9 cellular contexts compared by ENCODE assay signal in the genomic region with DNA sequence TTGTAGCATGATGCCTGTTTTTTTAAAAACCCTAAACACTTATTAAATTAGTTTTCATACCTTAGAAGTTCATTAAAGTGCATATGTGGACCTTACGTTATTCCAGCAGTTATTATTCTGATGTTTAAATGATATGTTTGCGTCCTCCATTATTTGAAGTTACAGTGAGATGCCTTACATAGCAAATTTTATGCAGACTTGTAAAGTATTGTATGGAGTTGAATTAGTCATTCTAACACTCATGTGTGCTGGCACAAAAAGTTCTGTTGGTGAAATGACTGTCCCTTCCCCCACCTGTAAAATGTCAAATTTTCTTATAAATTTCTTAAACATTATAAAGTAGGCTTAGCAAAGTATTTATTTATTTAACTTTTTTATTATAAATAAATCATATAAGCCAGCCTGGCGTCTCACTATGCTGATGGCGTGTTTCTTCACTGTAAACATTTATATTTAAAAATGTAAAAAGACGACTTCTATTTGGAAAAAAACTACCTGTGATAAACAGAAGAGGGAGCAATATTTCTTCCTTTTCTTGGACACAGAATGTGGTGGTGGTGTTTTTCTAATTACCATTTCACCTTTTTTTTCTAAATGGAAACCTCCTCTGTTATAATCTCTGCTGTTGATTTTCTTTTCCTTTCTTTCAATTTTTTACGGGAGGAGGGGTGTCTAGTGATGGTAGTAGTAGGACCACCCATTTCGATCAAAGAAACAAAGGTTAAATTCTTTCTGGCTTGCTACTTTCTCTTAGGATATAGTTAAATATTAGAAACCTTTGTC.
DNase-seq lines count a peak whose midpoint lies in the region; ATAC-seq and TF ChIP-seq lines count a peak whose summit lies in the region.
"Had no signal": no experiment of that assay in that cellular context is flagged by ENCODE, and none has a peak within 500 bp of the region (broad histone marks: within the 10 kb centered on the region; RNA-seq: fewer than 3 reads in every experiment).

No MANE protein-coding gene starts in this region.

- ATAC-seq in heart left ventricle: no peak
- no peak for ATAC-seq in Right ventricle myocardium superior (ENCODE audit: poor library complexity)
- no peak for ATAC-seq in GM18498 (IDR thresholded peaks at IDR 0.05; ENCODE audit: unreplicated experiment)

- TF ChIP-seq CTCF in heart left ventricle (IDR thresholded peaks at IDR 0.05) (peak in 7 of 12 donors; percentile 11 to 43 (median 40)), fibroblast of mammary gland (conservative IDR thresholded peaks at IDR 0.05; ENCODE audit: control insufficient read depth, insufficient read depth, low read depth, low read length) (peak; percentile 48), thyroid gland (IDR thresholded peaks at IDR 0.05) (peak; percentile 1 to 69 (median 40))

- H3K4me1 ChIP-seq in heart left ventricle: peaks cover 0 to 3% (median 0%) of the 10 kb centered on the region in 12 donors
- H3K4me1 ChIP-seq in thyroid gland: peaks cover 11 to 13% of the 10 kb centered on the region in 2 donors

- intact Hi-C loops in heart left ventricle (cut with DNase I): no loop called here
- intact Hi-C loops in Right ventricle myocardium superior (cut with DNase I): no loop called here
- intact Hi-C loops in thyroid gland (cut with DNase I): no loop called here

- H3K27me3 ChIP-seq in heart left ventricle (no peaks in the 10 kb centered on the region), thyroid gland (no peaks in the 10 kb centered on the region)

- no peaks in the 10 kb centered on the region for H3K9me3 ChIP-seq in heart left ventricle
- no peaks in the 10 kb centered on the region for H3K9me3 ChIP-seq in thyroid gland

- H3K4me3 ChIP-seq in heart left ventricle (no peak overlapping the region), fibroblast of mammary gland (ENCODE audit: control insufficient read depth, low read depth, low read length) (no peak overlapping the region), thyroid gland (replicated peaks in 1 of 3) (no peak overlapping the region)

- H3K36me3 ChIP-seq in heart left ventricle (no peaks in the 10 kb centered on the region), thyroid gland (no peaks in the 10 kb centered on the region)

- no peak for TF ChIP-seq POLR2A in heart left ventricle (IDR thresholded peaks at IDR 0.05)
- TF ChIP-seq POLR2A in thyroid gland (IDR thresholded peaks at IDR 0.05): no peak

- 73 to 80% (median 75%) methylated on average over 7 of the region's 7 CpGs for WGBS in heart left ventricle, 4 donors
- WGBS in thyroid gland, 2 donors: 83% methylated on average over 7 of the region's 7 CpGs

- no peak overlapping the region for H3K27ac ChIP-seq in heart left ventricle
- peak overlapping the region in 1 of 3 donors; percentile 32 for H3K27ac ChIP-seq in thyroid gland

- DNase-seq in heart left ventricle: no peak
- DNase-seq in Right ventricle myocardium superior: no peak
- peak; percentile 12 for DNase-seq in RKO (ENCODE audit: low spot score)
- DNase-seq in fibroblast of mammary gland (ENCODE audit: low read depth): peak; percentile 26
- DNase-seq in thyroid gland: no peak
- no peak for DNase-seq in COLO668 (lab: John Stamatoyannopoulos, UW; ENCODE audit: unreplicated experiment)
- DNase-seq in SIG-M5 treated with dmso at 0.1 percent for 504 hours (lab: John Stamatoyannopoulos, UW; ENCODE audit: unreplicated experiment): no peak
- DNase-seq: activated CD8-positive, alpha-beta memory T cell treated with anti-CD3 and anti-CD28 coated beads for 24 hours had no signal

Comparison
In these comparisons a context has a peak if more than half of its experiments do, and no peak if none do; other contexts are left out.
1. DNase-seq: peak in RKO (single experiment) and fibroblast of mammary gland (single experiment); none in heart left ventricle (0 of 5), Right ventricle myocardium superior (single experiment), thyroid gland (0 of 2), COLO668 (single experiment) and SIG-M5 treated with dmso at 0.1 percent for 504 hours (single experiment).
2. Peak in every context shown above with its lines, with median percentiles within 50 percentile points of each other: CTCF ChIP-seq.